ENCODE assay signal across 19 cellular contexts in the genomic region with DNA sequence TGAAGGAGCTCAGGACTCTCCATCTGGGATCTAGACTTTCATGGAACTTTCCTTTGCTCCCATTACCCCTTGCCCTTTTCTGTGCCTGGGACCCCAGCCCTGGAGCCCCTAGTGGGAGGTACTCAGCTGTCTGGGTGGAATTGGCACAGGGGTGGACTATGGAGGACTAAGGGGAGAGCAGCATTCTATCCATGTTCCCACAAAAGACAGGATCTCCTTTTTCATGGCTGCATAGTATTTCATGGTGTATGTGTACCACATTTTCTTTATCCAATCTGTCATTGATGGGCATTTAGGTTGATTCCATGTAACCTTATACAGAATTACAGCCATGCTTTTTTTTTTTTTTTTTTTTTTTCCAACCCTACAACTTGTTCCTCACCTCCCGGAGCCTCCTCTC.
DNase-seq lines count a peak whose midpoint lies in the region; ATAC-seq and TF ChIP-seq lines count a peak whose summit lies in the region.
"Had no signal": no experiment of that assay in that cellular context is flagged by ENCODE, and none has a peak within 500 bp of the region (broad histone marks: within the 10 kb centered on the region; RNA-seq: fewer than 3 reads in every experiment).

No MANE protein-coding gene starts in this region.

- no peaks in the 10 kb centered on the region for H3K4me1 ChIP-seq in lower lobe of right lung
- H3K4me1 ChIP-seq in thymus (ENCODE audit: control insufficient read depth, insufficient read depth, low read length): no peaks in the 10 kb centered on the region

- H3K9me3 ChIP-seq in lower lobe of right lung: peaks cover 13% of the 10 kb centered on the region
- no peaks in the 10 kb centered on the region for H3K9me3 ChIP-seq in thymus (ENCODE audit: control insufficient read depth)

- DNase-seq in coronary artery (ENCODE audit: low spot score) (no peak), lower lobe of right lung (no peak), NCI-H524 (lab: John Stamatoyannopoulos, UW) (no peak), amniotic stem cell (lab: John Stamatoyannopoulos, UW) (no peak), NCI-H2029 treated with DMSO at 0.1 percent for 48 hours (lab: John Stamatoyannopoulos, UW) (no peak)
- DNase-seq in activated CD4-positive, CD25-positive, alpha-beta regulatory T cell (lab: John Stamatoyannopoulos, UW): no peak
- DNase-seq: CD4-positive, alpha-beta T cell; DND-41; GDM1; GOT3; HFFc6; KG1; NCI-H1092; NCI-H1694 treated with DMSO at 0.1 percent for 48 hours; NCI-H2171; NCI-H446 treated with DMSO at 0.1 percent for 48 hours; NCI-H774 had no signal

- no peaks in the 10 kb centered on the region for H3K36me3 ChIP-seq in lower lobe of right lung
- no peaks in the 10 kb centered on the region for H3K36me3 ChIP-seq in thymus (ENCODE audit: control insufficient read depth, insufficient read depth)

- H3K4me3 ChIP-seq in coronary artery (no peak overlapping the region), lower lobe of right lung (no peak overlapping the region), thymus (ENCODE audit: low read length) (no peak overlapping the region)

- 0% methylated on average over 1 of the region's 1 CpG for WGBS in thymus

- intact Hi-C loops in lower lobe of right lung (cut with DNase I): no loop called here

- H3K27me3 ChIP-seq in lower lobe of right lung (ENCODE audit: low read depth): no peaks in the 10 kb centered on the region
- no peaks in the 10 kb centered on the region for H3K27me3 ChIP-seq in thymus (ENCODE audit: control insufficient read depth, insufficient read depth)

- H3K27ac ChIP-seq in VCaP: peak overlapping the region; percentile 32; the same call in 1 of the 2 replicates
- peak overlapping the region; percentile 71 to 82 for H3K27ac ChIP-seq in coronary artery
- H3K27ac ChIP-seq in lower lobe of right lung: peak overlapping the region; percentile 31
- H3K27ac ChIP-seq in thymus (ENCODE audit: low read depth): peak overlapping the region; percentile 65

- ATAC-seq in lower lobe of right lung: peak in 1 of 2 donors; percentile 27

- TF ChIP-seq CTCF in VCaP (conservative IDR thresholded peaks at IDR 0.05) (no peak), coronary artery (IDR thresholded peaks at IDR 0.05) (no peak), lower lobe of right lung (IDR thresholded peaks at IDR 0.05) (no peak)
